Comparison of ENCODE assay signal across 21 cellular contexts in genomic region chr17:82477934-82478333, GRCh38. TPM values are rescaled to one million over a fixed set of nuclear protein-coding genes. Genes with fewer than 3 reads are reported as not detected.
DNase-seq lines count a peak whose midpoint lies in the region; ATAC-seq, FAIRE-seq and TF ChIP-seq lines count a peak whose summit lies in the region.
"Had no signal": no experiment of that assay in that cellular context is flagged by ENCODE, and none has a peak within 500 bp of the region (broad histone marks: within the 10 kb centered on the region; RNA-seq: fewer than 3 reads in every experiment).

No MANE protein-coding gene starts in this region.

- no peak for TF ChIP-seq CTCF in astrocyte (IDR thresholded peaks at IDR 0.05; ENCODE audit: insufficient read depth, low read depth, low read length)

- no peak overlapping the region for H3K4me2 ChIP-seq in astrocyte (ENCODE audit: low read length)

- no peak overlapping the region for H3K27ac ChIP-seq in astrocyte (ENCODE audit: low read depth, low read length)
- H3K27ac ChIP-seq: HL-60, upper lobe of left lung had no signal

- peak overlapping the region; percentile 1 for H3K4me3 Mint-ChIP-seq in astrocyte (ENCODE audit: unreplicated experiment)
- H3K4me3 Mint-ChIP-seq: CD8-positive, alpha-beta T cell had no signal

- H3K79me2 ChIP-seq in astrocyte (ENCODE audit: insufficient read depth, low read length): no peaks in the 10 kb centered on the region

- peaks cover 12% of the 10 kb centered on the region for H3K4me1 Mint-ChIP-seq in astrocyte (ENCODE audit: low read depth, unreplicated experiment)

- peaks cover 5% of the 10 kb centered on the region for H3K36me3 Mint-ChIP-seq in astrocyte (ENCODE audit: low read depth, unreplicated experiment)

- H2AFZ ChIP-seq in astrocyte (ENCODE audit: low read depth, low read length): no peak overlapping the region

- no peaks in the 10 kb centered on the region for H3K9me3 Mint-ChIP-seq in astrocyte (ENCODE audit: unreplicated experiment)
- H3K9me3 Mint-ChIP-seq: CD8-positive, alpha-beta T cell had no signal

- H3K9ac ChIP-seq in astrocyte (ENCODE audit: low read length): no peak overlapping the region

- peaks cover 5% of the 10 kb centered on the region for H3K36me3 ChIP-seq in astrocyte (ENCODE audit: insufficient read depth, low read length)

- H3K27ac Mint-ChIP-seq in astrocyte (ENCODE audit: unreplicated experiment): peak overlapping the region; percentile 92
- H3K27ac Mint-ChIP-seq: CD8-positive, alpha-beta T cell had no signal

- DNase-seq in A172 (ENCODE audit: low spot score) (peak; percentile 25), D341Med (ENCODE audit: low spot score) (peak; percentile 21), astrocyte (ENCODE audit: low read depth) (peak; percentile 16), NCI-H2107 treated with DMSO at 0.1 percent for 48 hours (lab: John Stamatoyannopoulos, UW; ENCODE audit: unreplicated experiment) (no peak)
- DNase-seq: activated CD4-positive, alpha-beta T cell treated with anti-CD3 and anti-CD28 coated beads for 48 hours; activated naive CD4-positive, alpha-beta T cell treated with anti-CD3 and anti-CD28 coated beads, Interleukin-2, amount 50 U/mL, for 16 hours; CD8-positive, alpha-beta T cell; cerebellar nuclear complex; MG63; NCI-H1436 treated with DMSO at 0.1 percent for 48 hours; NCI-H2171; NCI-H69; occipital lobe; retina; SHP77 treated with DMSO at 0.1 percent for 48 hours; stimulated activated CD4-positive, alpha-beta T cell treated with anti-CD3 and anti-CD28 coated beads, Interleukin-12 subunit alpha, Interleukin-12 subunit beta, amount 100 ng/mL, for 4 hours; upper lobe of left lung had no signal

- no peaks in the 10 kb centered on the region for H3K27me3 ChIP-seq in astrocyte (ENCODE audit: insufficient read depth, low read length)
- H3K27me3 ChIP-seq: MG63, upper lobe of left lung had no signal

- no peak for FAIRE-seq in astrocyte (lab: Jason Lieb, UNC)
- FAIRE-seq: frontal cortex had no signal

- ATAC-seq in HG03097 (IDR thresholded peaks at IDR 0.05; ENCODE audit: low FRiP score, unreplicated experiment) (no peak), HG02571 (IDR thresholded peaks at IDR 0.05; ENCODE audit: unreplicated experiment) (no peak)
- ATAC-seq: CD8-positive, alpha-beta T cell had no signal

- peaks cover 4% of the 10 kb centered on the region for H4K20me1 ChIP-seq in astrocyte (ENCODE audit: insufficient read depth, low read length)

- H3K27me3 Mint-ChIP-seq in astrocyte (ENCODE audit: low read depth, unreplicated experiment): no peaks in the 10 kb centered on the region

- H3K4me3 ChIP-seq in astrocyte (ENCODE audit: insufficient read depth, low read depth, low read length): no peak overlapping the region
- H3K4me3 ChIP-seq: MG63, upper lobe of left lung had no signal

- H3K4me1 ChIP-seq in astrocyte (ENCODE audit: insufficient read depth, low read length): peaks cover 3% of the 10 kb centered on the region
- H3K4me1 ChIP-seq: upper lobe of left lung had no signal

- no peaks in the 10 kb centered on the region for H3K9me3 ChIP-seq in astrocyte (ENCODE audit: insufficient read depth, low read depth, low read length)
- H3K9me3 ChIP-seq: MG63, upper lobe of left lung had no signal

RNA-seq across cellular contexts. Expression of gene NARF, which starts 19.4 kb away (rescaled TPM):
- 55.7 and 59.0 TPM in 2 replicates for total RNA-seq in A172 (2014; rRNA removed; shearing (Covaris generic))
- total RNA-seq in astrocyte: 62.8 and 64.4 TPM in 2 replicates

RNA-seq across cellular contexts. Expression of gene CYBC1, which starts 27.4 kb away (rescaled TPM):
- total RNA-seq in A172 (2014; rRNA removed; shearing (Covaris generic)): 56.7 and 121 TPM in 2 replicates
- 67.3 and 68.1 TPM in 2 replicates for total RNA-seq in astrocyte

RNA-seq across cellular contexts. Expression of gene FOXK2, which starts 41.6 kb away (rescaled TPM):
- 33.6 and 37.0 TPM in 2 replicates for total RNA-seq in A172 (2014; rRNA removed; shearing (Covaris generic))
- 57.9 and 68.0 TPM in 2 replicates for total RNA-seq in astrocyte

RNA-seq across cellular contexts. Expression of gene OGFOD3, which starts 59.5 kb away (rescaled TPM):
- 38.7 and 41.0 TPM in 2 replicates for total RNA-seq in A172 (2014; rRNA removed; shearing (Covaris generic))
- 20.9 and 21.3 TPM in 2 replicates for total RNA-seq in astrocyte

RNA-seq across cellular contexts. Expression of gene HEXD, which starts 59.8 kb away (rescaled TPM):
- total RNA-seq in A172 (2014; rRNA removed; shearing (Covaris generic)): 8.7 and 10.5 TPM in 2 replicates
- total RNA-seq in astrocyte: 11.1 and 15.0 TPM in 2 replicates
